Comparison of ENCODE assay signal across 17 cellular contexts in the genomic region with DNA sequence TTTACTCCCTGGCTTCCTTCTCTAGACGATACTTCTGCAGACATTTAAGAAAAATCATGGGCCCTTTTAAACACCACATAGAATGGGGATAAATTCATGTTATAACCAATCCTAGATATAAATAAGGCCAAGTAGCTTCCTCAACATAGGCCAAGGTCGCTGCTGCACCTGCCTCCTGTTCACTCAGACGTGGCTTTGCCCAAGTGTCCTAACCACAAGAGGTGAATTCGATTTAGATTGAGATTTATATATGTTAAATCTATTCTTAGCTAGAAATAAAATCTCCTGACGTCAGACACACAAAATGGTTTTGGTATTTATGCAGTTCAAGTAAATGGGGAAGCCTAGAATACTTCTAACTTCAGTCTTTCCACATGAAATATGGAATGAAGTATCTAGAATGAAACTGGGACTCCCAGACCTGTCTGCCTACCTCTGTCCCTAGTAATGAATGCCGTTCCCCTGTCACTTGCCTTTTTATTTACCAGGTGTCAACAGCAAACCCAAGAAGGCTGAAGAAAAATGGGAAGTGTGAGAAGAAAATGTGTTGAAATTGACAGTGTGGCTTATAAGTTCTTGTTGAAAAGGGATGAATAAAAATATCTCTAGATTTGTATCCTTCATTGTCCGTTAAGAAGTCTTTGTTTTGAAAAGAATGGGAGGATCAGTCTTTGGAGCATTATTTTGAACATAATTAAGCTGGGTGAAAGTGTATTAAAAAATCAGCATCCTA. TPM values are rescaled to one million over a fixed set of nuclear protein-coding genes. Genes with fewer than 3 reads are reported as not detected.
"Had no signal": no experiment of that assay in that cellular context is flagged by ENCODE, and none has a peak within 500 bp of the region (broad histone marks: within the 10 kb centered on the region; RNA-seq: fewer than 3 reads in every experiment).

No MANE protein-coding gene starts in this region.

- H3K27me3 ChIP-seq: adrenal gland had no signal

- DNase-seq: activated CD4-positive, alpha-beta memory T cell treated with anti-CD3 and anti-CD28 coated beads, Interleukin-2, amount 10 ng/mL, durations not matched to agents 7 days and 5 days; activated CD4-positive, alpha-beta T cell treated with anti-CD3 and anti-CD28 coated beads for 36 hours; activated effector memory CD4-positive, alpha-beta T cell treated with anti-CD3 and anti-CD28 coated beads, Interleukin-2, amount 50 U/mL, for 16 hours; activated T-cell treated with anti-CD3 and anti-CD28 coated beads, Interleukin-2, amount 50 U/mL, for 48 hours; adrenal gland; endodermal cell; gastrocnemius medialis; heart right ventricle; left cardiac atrium; lower lobe of right lung; midbrain; stimulated activated CD4-positive, alpha-beta T cell treated with anti-CD3 and anti-CD28 coated beads, Interleukin-15, amount 100 ng/mL, for 24 hours; stimulated activated CD4-positive, alpha-beta T cell treated with anti-CD3 and anti-CD28 coated beads, Interleukin-4, amount 100 ng/mL, for 24 hours; stimulated activated naive CD8-positive, alpha-beta T cell treated with anti-CD3 and anti-CD28 coated beads, Interleukin-15, Interleukin-2, amounts not matched to agents 100 U/mL and 50 U/mL, for 24 hours; trophoblast cell; WERI-Rb-1 had no signal

- H3K4me1 ChIP-seq: adrenal gland, gastrocnemius medialis, lower lobe of right lung had no signal

- H3K27ac Mint-ChIP-seq: activated CD4-positive, alpha-beta memory T cell treated with anti-CD3 and anti-CD28 coated beads, Interleukin-2, amount 10 ng/mL, durations not matched to agents 7 days and 5 days; activated CD4-positive, alpha-beta T cell treated with anti-CD3 and anti-CD28 coated beads for 36 hours; activated naive CD4-positive, alpha-beta T cell treated with anti-CD3 and anti-CD28 coated beads, Interleukin-2, amount 50 U/mL, for 24 hours; endodermal cell had no signal

- H3K27ac ChIP-seq: adrenal gland, gastrocnemius medialis, heart right ventricle, lower lobe of right lung, WERI-Rb-1 had no signal

- H3K4me3 ChIP-seq: adrenal gland, gastrocnemius medialis, heart right ventricle, lower lobe of right lung had no signal

- ATAC-seq: activated CD4-positive, alpha-beta T cell treated with anti-CD3 and anti-CD28 coated beads for 36 hours; gastrocnemius medialis; heart right ventricle; left cardiac atrium; lower lobe of right lung; stimulated activated naive CD8-positive, alpha-beta T cell treated with anti-CD3 and anti-CD28 coated beads, Interleukin-15, Interleukin-2, amounts not matched to agents 100 U/mL and 50 U/mL, for 24 hours had no signal

- H3K9me3 Mint-ChIP-seq: activated CD4-positive, alpha-beta memory T cell treated with anti-CD3 and anti-CD28 coated beads, Interleukin-2, amount 10 ng/mL, durations not matched to agents 7 days and 5 days had no signal

- H3K36me3 ChIP-seq: adrenal gland, gastrocnemius medialis, heart right ventricle, lower lobe of right lung, WERI-Rb-1 had no signal

- H3K4me3 Mint-ChIP-seq: activated CD4-positive, alpha-beta memory T cell treated with anti-CD3 and anti-CD28 coated beads, Interleukin-2, amount 10 ng/mL, durations not matched to agents 7 days and 5 days; activated CD4-positive, alpha-beta T cell treated with anti-CD3 and anti-CD28 coated beads for 36 hours; activated naive CD4-positive, alpha-beta T cell treated with anti-CD3 and anti-CD28 coated beads, Interleukin-2, amount 50 U/mL, for 24 hours; endodermal cell had no signal

- H3K4me1 Mint-ChIP-seq: activated CD4-positive, alpha-beta T cell treated with anti-CD3 and anti-CD28 coated beads for 36 hours; activated naive CD4-positive, alpha-beta T cell treated with anti-CD3 and anti-CD28 coated beads, Interleukin-2, amount 50 U/mL, for 24 hours had no signal

RNA-seq across cellular contexts. Expression of gene KIAA1549L, which starts 13.1 kb away (rescaled TPM):
- total RNA-seq: activated CD4-positive, alpha-beta T cell treated with anti-CD3 and anti-CD28 coated beads for 36 hours had no signal
